8 cellular contexts compared by ENCODE assay signal in genomic region chr11:74783241-74783871, GRCh38. TPM values are rescaled to one million over a fixed set of nuclear protein-coding genes. Genes with fewer than 3 reads are reported as not detected.
DNase-seq lines count a peak whose midpoint lies in the region; ATAC-seq and TF ChIP-seq lines count a peak whose summit lies in the region.

No MANE protein-coding gene starts in this region.

- H3K27me3 Mint-ChIP-seq in activated CD4-positive, alpha-beta T cell treated with anti-CD3 and anti-CD28 coated beads, Interleukin-2, amount 10 ng/mL, durations not matched to agents 24 days and 14 days, result no peaks in the 10 kb centered on the region

- 35 to 40% methylated on average over 2 of the region's 2 CpGs for WGBS in esophagus squamous epithelium, 2 donors
- 12 to 31% (median 21%) methylated on average over 2 of the region's 2 CpGs for WGBS in spleen, 5 donors

- 0 out of 2 replicates have a peak, but pooled peaks cover 6% of the 10 kb centered on the region for H4K20me1 ChIP-seq in PC-3 (ENCODE audit: low read length)

- no peaks in the 10 kb centered on the region for H3K9me3 Mint-ChIP-seq in activated CD4-positive, alpha-beta T cell treated with anti-CD3 and anti-CD28 coated beads, Interleukin-2, amount 10 ng/mL, durations not matched to agents 24 days and 14 days

- no peaks in the 10 kb centered on the region for H3K9me2 ChIP-seq in PC-3 (replicated peaks; ENCODE audit: low read length)

- CTCF ChIA-PET in PC-3 (lab: Charles Lee), result interaction anchor here (0.5 to 0.6 kb wide), 3 partner anchors 10 to 44 kb away, joined by 4 to 9 read pairs (median 6); no protein-coding TSS in a partner anchor

- no peaks in the 10 kb centered on the region for H3K27me3 ChIP-seq in PC-3 (ENCODE audit: low read length)
- H3K27me3 ChIP-seq in esophagus squamous epithelium, result no peaks in the 10 kb centered on the region
- H3K27me3 ChIP-seq in spleen (replicated peaks in 1 of 7), result no peaks in the 10 kb centered on the region

- peak overlapping the region; percentile 24 for H3K27ac ChIP-seq in PC-3 (ENCODE audit: low read length)
- peak overlapping the region; percentile 28 to 45 (median 36) for H3K27ac ChIP-seq in esophagus squamous epithelium
- H3K27ac ChIP-seq in spleen, result peak overlapping the region in 7 of 8 donors; percentile 70 to 92 (median 84)

- H3K9me3 ChIP-seq in PC-3 (ENCODE audit: low read length) (no peaks in the 10 kb centered on the region), esophagus squamous epithelium (no peaks in the 10 kb centered on the region), spleen (no peaks in the 10 kb centered on the region)

- TF ChIP-seq CTCF in PC-3 (conservative IDR thresholded peaks at IDR 0.05; ENCODE audit: low read depth, low read length) (no peak), esophagus squamous epithelium (IDR thresholded peaks at IDR 0.05) (no peak), spleen (IDR thresholded peaks at IDR 0.05 in 8 of 11, conservative IDR thresholded peaks at IDR 0.05 in 3 of 11) (no peak), GM13976 (IDR thresholded peaks at IDR 0.05; ENCODE audit: borderline replicate concordance, control extremely low read depth, extremely low read depth, insufficient read depth, missing control alignments) (no peak)

- H3K4me1 Mint-ChIP-seq in activated CD4-positive, alpha-beta T cell treated with anti-CD3 and anti-CD28 coated beads, Interleukin-2, amount 10 ng/mL, durations not matched to agents 24 days and 14 days, result peaks cover 23% of the 10 kb centered on the region

- H3K4me1 ChIP-seq in PC-3 (ENCODE audit: insufficient read depth, low read length), result peaks cover 13% of the 10 kb centered on the region
- peaks cover 10 to 52% (median 25%) of the 10 kb centered on the region in 3 donors for H3K4me1 ChIP-seq in esophagus squamous epithelium
- peaks cover 17 to 87% (median 47%) of the 10 kb centered on the region in 6 donors for H3K4me1 ChIP-seq in spleen

- H3F3A ChIP-seq in PC-3 (ENCODE audit: low read length, unreplicated experiment), result no peaks in the 10 kb centered on the region

- peak; percentile 68 for DNase-seq in activated CD4-positive, alpha-beta T cell treated with anti-CD3 and anti-CD28 coated beads, Interleukin-2, amount 10 ng/mL, durations not matched to agents 24 days and 14 days
- no peak for DNase-seq in activated CD4-positive, alpha-beta T cell treated with anti-CD3 and anti-CD28 coated beads for 4 hours
- DNase-seq in PC-3, result peak; percentile 84
- DNase-seq in esophagus squamous epithelium (lab: John Stamatoyannopoulos, UW), result no peak
- DNase-seq in spleen, result no peak
- no peak for DNase-seq in GM13976 (ENCODE audit: low spot score)
- no peak for DNase-seq in NCI-H1930 (lab: John Stamatoyannopoulos, UW)

- H3K36me3 Mint-ChIP-seq in activated CD4-positive, alpha-beta T cell treated with anti-CD3 and anti-CD28 coated beads, Interleukin-2, amount 10 ng/mL, durations not matched to agents 24 days and 14 days (ENCODE audit: low read depth), result no peaks in the 10 kb centered on the region

- TF ChIP-seq POLR2A in esophagus squamous epithelium (IDR thresholded peaks at IDR 0.05) (no peak), spleen (IDR thresholded peaks at IDR 0.05) (no peak)

- H3K79me2 ChIP-seq in PC-3 (ENCODE audit: low read length), result peaks cover 92% of the 10 kb centered on the region

- ATAC-seq in HG02763 (IDR thresholded peaks at IDR 0.05; ENCODE audit: unreplicated experiment) (peak; percentile 68), PC-3 (peak; percentile 94)

- H3K4me2 ChIP-seq in PC-3 (ENCODE audit: low read length), result peak overlapping the region; percentile 54

- H3K36me3 ChIP-seq in PC-3 (ENCODE audit: low read depth, low read length), result no peaks in the 10 kb centered on the region
- H3K36me3 ChIP-seq in esophagus squamous epithelium, result no peaks in the 10 kb centered on the region
- peaks cover 0 to 2% (median 0%) of the 10 kb centered on the region in 6 donors for H3K36me3 ChIP-seq in spleen

- H3K9ac ChIP-seq in PC-3 (ENCODE audit: low read length), result no peak overlapping the region

- BruUV-seq in PC-3 (replicated peaks; lab: Mats Ljungman, UMichigan), result no TSS peak

- POLR2A ChIA-PET in PC-3 (lab: Charles Lee; ENCODE audit: unreplicated experiment), result interaction anchor here (0.6 kb wide), 1 partner anchor 202 kb away, joined by 5 read pairs; no protein-coding TSS in a partner anchor

- no peak overlapping the region for H3K27ac Mint-ChIP-seq in activated CD4-positive, alpha-beta T cell treated with anti-CD3 and anti-CD28 coated beads, Interleukin-2, amount 10 ng/mL, durations not matched to agents 24 days and 14 days

- peak overlapping the region; percentile 25; the same call in 1 of the 2 replicates for H3K4me3 ChIP-seq in PC-3 (ENCODE audit: low read length)
- H3K4me3 ChIP-seq in esophagus squamous epithelium, result no peak overlapping the region
- H3K4me3 ChIP-seq in spleen, result peak overlapping the region in 1 of 8 donors; percentile 46

- no peak overlapping the region for H2AFZ ChIP-seq in PC-3 (ENCODE audit: low read length)

- intact Hi-C loops in activated CD4-positive, alpha-beta T cell treated with anti-CD3 and anti-CD28 coated beads, Interleukin-2, amount 10 ng/mL, durations not matched to agents 24 days and 14 days (cut with micrococcal nuclease), result no loop called here
- intact Hi-C loops in PC-3 (cut with micrococcal nuclease) (no loop called here), esophagus squamous epithelium (cut with DNase I) (no loop called here), spleen (cut with DNase I; ENCODE audit: low total_unique reads) (no loop called here)

- in situ Hi-C loops in GM13976 (cut with MboI; ENCODE audit: low sequenced_read_pairs, unreplicated experiment), result no loop called here

- H3K4me3 Mint-ChIP-seq in activated CD4-positive, alpha-beta T cell treated with anti-CD3 and anti-CD28 coated beads, Interleukin-2, amount 10 ng/mL, durations not matched to agents 24 days and 14 days, result peak overlapping the region; percentile 1

RNA-seq across cellular contexts. Expression of gene RNF169, which starts 34.7 kb away (rescaled TPM):
- 15.2 TPM in 2 replicates for total RNA-seq in activated CD4-positive, alpha-beta T cell treated with anti-CD3 and anti-CD28 coated beads, Interleukin-2, amount 10 ng/mL, durations not matched to agents 24 days and 14 days
- total RNA-seq in PC-3 (2014; rRNA removed), result 20.4 and 20.8 TPM in 2 replicates
- 10 to 100 TPM; 18.0 to 23.3 (median 19.2) TPM for total RNA-seq in esophagus squamous epithelium
- total RNA-seq in spleen, result 10 to 100 TPM; 23.1 to 34.1 (median 26.3) TPM
- polyA plus RNA-seq in spleen, result 1 to 10 TPM; 2.5 to 4.7 (median 3.6) TPM

RNA-seq across cellular contexts. Expression of gene CHRDL2, which starts 52.1 kb away (rescaled TPM):
- not detected in 2 replicates for total RNA-seq in activated CD4-positive, alpha-beta T cell treated with anti-CD3 and anti-CD28 coated beads, Interleukin-2, amount 10 ng/mL, durations not matched to agents 24 days and 14 days
- total RNA-seq in PC-3 (2014; rRNA removed), result not detected in 2 replicates
- total RNA-seq in esophagus squamous epithelium, result under 1 TPM in 2 of 4 donors, not detected in 2; 0.19 to 0.97 TPM
- total RNA-seq in spleen, result 1 to 10 TPM in 3 of 7 donors, not detected in 4; 1.5 to 2.2 (median 1.7) TPM
- under 1 TPM in 2 of 3 donors, not detected in 1; 0.24 to 0.91 TPM for polyA plus RNA-seq in spleen

Comparison
In these comparisons a context has a peak if more than half of its experiments do, and no peak if none do; other contexts are left out.
1. DNase-seq: peak in activated CD4-positive, alpha-beta T cell treated with anti-CD3 and anti-CD28 coated beads, Interleukin-2, amount 10 ng/mL, durations not matched to agents 24 days and 14 days (single experiment) and PC-3 (single experiment); none in activated CD4-positive, alpha-beta T cell treated with anti-CD3 and anti-CD28 coated beads for 4 hours (0 of 2), esophagus squamous epithelium (single experiment), spleen (single experiment), GM13976 (single experiment) and NCI-H1930 (0 of 2).
2. H3K27ac ChIP-seq: peak in every context shown above with its lines; median percentile 84 in spleen; 36 in esophagus squamous epithelium; 24 in PC-3.